Comparison of ENCODE assay signal across 23 cellular contexts in the genomic region with DNA sequence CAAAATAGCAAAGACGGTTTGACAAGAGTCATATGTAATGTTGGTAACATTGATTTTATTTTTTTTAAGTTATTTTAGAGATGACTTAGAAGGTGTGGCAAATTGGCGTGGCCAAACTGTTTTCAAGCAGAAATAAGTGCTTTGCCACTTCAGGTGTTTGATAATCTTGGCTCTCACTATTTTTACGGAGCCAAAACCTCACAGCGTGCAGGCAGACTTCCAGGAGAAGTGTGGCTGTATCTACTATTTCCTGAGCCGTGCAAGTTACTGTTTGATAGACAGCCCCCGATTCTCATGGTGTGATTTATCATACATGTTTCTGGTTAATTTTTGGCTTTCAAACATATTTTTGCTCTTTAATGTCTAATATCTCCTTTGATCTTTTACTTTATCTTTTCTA.
"Had no signal": no experiment of that assay in that cellular context is flagged by ENCODE, and none has a peak within 500 bp of the region (broad histone marks: within the 10 kb centered on the region; RNA-seq: fewer than 3 reads in every experiment).

No MANE protein-coding gene starts in this region.

- H3K4me3 Mint-ChIP-seq: IgD-negative memory B cell had no signal

- DNase-seq: MV-4-11, NCI-H1048, NCI-H1105, NCI-H1417, NCI-H1436 treated with DMSO at 0.1 percent for 48 hours, NCI-H1694, NCI-H187 treated with DMSO at 0.1 percent for 48 hours, NCI-H2029 treated with DMSO at 0.1 percent for 48 hours, NCI-H2171 treated with DMSO at 0.1 percent for 48 hours, NCI-H345, NCI-H446 treated with DMSO at 0.1 percent for 48 hours, NCI-H510A treated with DMSO at 0.1 percent for 48 hours, NCI-H526, NCI-H82, PC-3, SHP77, SK-N-SH, SW 1271 had no signal

- H3K27ac ChIP-seq: HL-60, RWPE1 had no signal

- H3K4me1 Mint-ChIP-seq: IgD-negative memory B cell had no signal

- H3K9me3 ChIP-seq: SK-N-SH had no signal

- H3K9ac ChIP-seq: SK-N-SH had no signal

- ATAC-seq: K562, Panc1, PC-3 had no signal

- H3K27ac Mint-ChIP-seq: IgD-negative memory B cell had no signal

- H3K9me2 ChIP-seq: SK-N-SH had no signal

- H3K9me3 Mint-ChIP-seq: IgD-negative memory B cell had no signal

- H3K27me3 Mint-ChIP-seq: IgD-negative memory B cell had no signal

- H3K4me3 ChIP-seq: K562 had no signal

- H3K4me2 ChIP-seq: SK-N-SH had no signal

- H3K36me3 Mint-ChIP-seq: IgD-negative memory B cell had no signal
